ENCODE assay signal across 8 cellular contexts in the genomic region with DNA sequence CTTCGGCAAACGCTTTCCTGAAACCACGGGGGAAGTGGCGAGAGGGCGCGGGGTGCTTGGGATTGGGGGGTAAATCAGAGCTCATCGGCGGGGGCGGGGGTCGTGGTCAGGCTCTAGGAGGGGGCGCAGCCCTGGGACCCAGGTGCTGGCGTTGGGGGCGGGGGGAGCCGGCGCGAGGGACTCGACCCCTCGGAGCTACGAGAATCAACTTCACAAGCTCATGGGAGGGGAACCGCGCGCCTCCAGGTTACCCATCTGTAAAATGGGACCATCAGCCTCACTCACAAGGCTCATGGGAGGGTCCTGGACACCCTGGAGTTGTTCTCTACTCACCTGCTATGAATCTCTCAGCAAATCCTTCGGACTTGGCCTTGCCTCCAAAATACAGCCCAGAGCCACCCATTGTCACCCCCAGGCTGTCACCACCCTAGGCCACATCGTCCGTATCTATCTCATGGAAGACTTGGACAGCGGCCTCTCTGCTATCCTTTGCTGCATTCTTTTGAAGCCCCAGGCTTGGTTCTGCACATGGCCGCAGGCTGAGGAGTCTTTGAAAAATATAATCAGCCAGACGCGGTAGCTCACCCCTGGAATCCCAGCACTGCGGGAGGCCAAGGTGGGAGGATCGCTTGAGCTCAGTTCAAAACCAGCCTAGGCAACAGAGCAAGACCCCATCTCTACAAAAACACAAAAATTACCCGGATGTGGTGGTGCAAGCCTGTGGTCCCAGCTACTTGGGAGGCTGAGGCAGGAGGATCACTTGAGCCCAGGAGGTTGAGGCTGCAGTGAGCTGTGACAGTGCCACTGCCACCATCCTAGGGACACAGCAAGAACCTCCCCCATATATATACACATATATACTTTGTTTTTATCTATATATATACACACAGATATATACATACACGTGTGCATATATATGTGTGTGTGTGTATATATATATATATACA. TPM values are rescaled to one million over a fixed set of nuclear protein-coding genes. Genes with fewer than 3 reads are reported as not detected.
DNase-seq lines count a peak whose midpoint lies in the region; ATAC-seq and TF ChIP-seq lines count a peak whose summit lies in the region.

No MANE protein-coding gene starts in this region.

- intact Hi-C loops in HCT116 (cut with micrococcal nuclease): no loop called here
- intact Hi-C loops in activated CD4-positive, alpha-beta memory T cell treated with anti-CD3 and anti-CD28 coated beads for 36 hours (cut with micrococcal nuclease): loop anchor here (1.0 kb wide), 5 partner anchors 17 to 220 kb away; partner anchors contain the start of genes RFX2 and VMAC
- intact Hi-C loops in left ventricle myocardium inferior (cut with micrococcal nuclease): no loop called here

- TSS peak; percentile 85 for BruUV-seq in HCT116 (replicated peaks; lab: Mats Ljungman, UMichigan)

- H3K27ac ChIP-seq in HCT116 (ENCODE audit: low read depth, low read length): peak overlapping the region; percentile 65
- H3K27ac ChIP-seq in left ventricle myocardium inferior (replicated peaks): peak overlapping the region; percentile 95
- peak overlapping the region; percentile 92 for H3K27ac ChIP-seq in skeletal muscle tissue (ENCODE audit: low read depth, low read length)

- CTCF ChIA-PET in HCT116 (lab: Charles Lee): interaction anchor here (0.8 to 4.3 kb wide), 6 partner anchors 9 to 174 kb away, joined by 3 to 20 read pairs (median 5); partner anchors contain the start of gene NDUFA11
- CTCF ChIA-PET in activated CD4-positive, alpha-beta memory T cell treated with anti-CD3 and anti-CD28 coated beads for 36 hours (lab: Charles Lee): interaction anchor here (0.8 to 5.8 kb wide), 7 partner anchors 8 to 175 kb away, joined by 3 to 47 read pairs (median 10); partner anchors contain the start of gene NRTN

- no peak for TF ChIP-seq RAD21 in HCT116 (IDR thresholded peaks at IDR 0.05; ENCODE audit: low read depth)

- no peaks in the 10 kb centered on the region for H3K9me2 ChIP-seq in HCT116 (ENCODE audit: insufficient read depth)

- peaks cover 17% of the 10 kb centered on the region for H3K36me3 Mint-ChIP-seq in activated CD4-positive, alpha-beta memory T cell treated with anti-CD3 and anti-CD28 coated beads for 36 hours

- no peak overlapping the region for H2AFZ ChIP-seq in HCT116 (ENCODE audit: low read depth, low read length, poor library complexity, severe bottlenecking)

- DNase-seq in HCT116 (ENCODE audit: low read depth, low spot score) (no peak), left ventricle myocardium inferior (no peak), globus pallidus (ENCODE audit: low spot score) (no peak), occipital lobe (lab: John Stamatoyannopoulos, UW) (no peak), middle frontal gyrus (ENCODE audit: extremely low spot score, low spot score) (no peak)
- peak; percentile 27 for DNase-seq in activated CD4-positive, alpha-beta memory T cell treated with anti-CD3 and anti-CD28 coated beads for 36 hours

- peak overlapping the region; percentile 93 to 96 for H3K4me3 ChIP-seq in HCT116 (replicated peaks in 1 of 2; ENCODE audit: low read depth in 1 of 2, low read length in 2 of 2)
- peak overlapping the region; percentile 100 for H3K4me3 ChIP-seq in left ventricle myocardium inferior
- peak overlapping the region; percentile 68 to 90 (median 78) for H3K4me3 ChIP-seq in skeletal muscle tissue (ENCODE audit: low read length in 3 of 3)

- H3K9me3 ChIP-seq in HCT116 (ENCODE audit: control insufficient read depth in 1 of 2, insufficient read depth in 1 of 2, low read depth in 1 of 2, low read length in 2 of 2): no peaks in the 10 kb centered on the region
- H3K9me3 ChIP-seq in left ventricle myocardium inferior (replicated peaks): no peaks in the 10 kb centered on the region
- H3K9me3 ChIP-seq in skeletal muscle tissue (ENCODE audit: control insufficient read depth in 3 of 3, low read length in 3 of 3): no peaks in the 10 kb centered on the region

- H3K4me1 Mint-ChIP-seq in activated CD4-positive, alpha-beta memory T cell treated with anti-CD3 and anti-CD28 coated beads for 36 hours (ENCODE audit: low read depth): peaks cover 61% of the 10 kb centered on the region

- H3K27me3 Mint-ChIP-seq in activated CD4-positive, alpha-beta memory T cell treated with anti-CD3 and anti-CD28 coated beads for 36 hours: no peaks in the 10 kb centered on the region

- RAD21 ChIA-PET in HCT116 (lab: Charles Lee; ENCODE audit: low non-redundant PET in 1 of 2, low total read pairs in 2 of 2, uncharacterized antibody in 2 of 2, unreplicated experiment in 2 of 2): interaction anchor here in 1 of 2 experiments (1.5 kb wide), 1 partner anchor 175 kb away, joined by 3 read pairs; no protein-coding TSS in a partner anchor

- peak overlapping the region; percentile 86 for H3K27ac Mint-ChIP-seq in activated CD4-positive, alpha-beta memory T cell treated with anti-CD3 and anti-CD28 coated beads for 36 hours

- H3K27me3 ChIP-seq in HCT116 (ENCODE audit: insufficient read depth, low read length) (no peaks in the 10 kb centered on the region), left ventricle myocardium inferior (ENCODE audit: low read depth) (no peaks in the 10 kb centered on the region), skeletal muscle tissue (ENCODE audit: control insufficient read depth in 3 of 3, insufficient read depth in 3 of 3, low read length in 3 of 3) (no peaks in the 10 kb centered on the region)

- H3K4me1 ChIP-seq in HCT116 (ENCODE audit: control insufficient read depth in 1 of 2, insufficient read depth in 2 of 2, low read length in 2 of 2): peaks cover 7 to 22% of the 10 kb centered on the region in 2 experiments
- peaks cover 60% of the 10 kb centered on the region for H3K4me1 ChIP-seq in left ventricle myocardium inferior
- peaks cover 30 to 50% (median 41%) of the 10 kb centered on the region in 3 donors for H3K4me1 ChIP-seq in skeletal muscle tissue (ENCODE audit: control insufficient read depth in 3 of 3, insufficient read depth in 3 of 3, low read length in 3 of 3)

- H3K36me3 ChIP-seq in HCT116 (ENCODE audit: control insufficient read depth in 1 of 2, insufficient read depth in 2 of 2, low read length in 2 of 2) (peaks cover 2 to 11% of the 10 kb centered on the region in 2 experiments; a peak in 3 of 4 replicates), left ventricle myocardium inferior (peaks cover 4% of the 10 kb centered on the region), skeletal muscle tissue (ENCODE audit: control insufficient read depth in 3 of 3, insufficient read depth in 3 of 3, low read length in 3 of 3) (peaks cover 7 to 14% (median 9%) of the 10 kb centered on the region in 3 donors)

- no peak for ATAC-seq in HCT116
- ATAC-seq in HG03571 (IDR thresholded peaks at IDR 0.05; ENCODE audit: unreplicated experiment): no peak

- POLR2A ChIA-PET in HCT116 (lab: Charles Lee): interaction anchor here (0.9 to 1.5 kb wide), 2 partner anchors 9 to 175 kb away, joined by 3 to 4 read pairs; partner anchors contain the start of gene NRTN
- POLR2A ChIA-PET in activated CD4-positive, alpha-beta memory T cell treated with anti-CD3 and anti-CD28 coated beads for 36 hours (lab: Charles Lee): interaction anchor here (1.0 to 1.5 kb wide), 5 partner anchors 16 to 151 kb away, joined by 3 to 7 read pairs (median 4); no protein-coding TSS in a partner anchor

- no peaks in the 10 kb centered on the region for H4K20me1 ChIP-seq in HCT116 (ENCODE audit: insufficient read depth)

- H3K9ac ChIP-seq in HCT116 (ENCODE audit: low read length): peak overlapping the region; percentile 97
- H3K9ac ChIP-seq in skeletal muscle tissue (ENCODE audit: low read depth in 1 of 3, low read length in 3 of 3): peak overlapping the region; percentile 68 to 93 (median 90)

- H3K79me2 ChIP-seq in HCT116 (ENCODE audit: insufficient read depth, low read length): peaks cover 59% of the 10 kb centered on the region

- TF ChIP-seq POLR2A in HCT116 (IDR thresholded peaks at IDR 0.05; ENCODE audit: borderline replicate concordance, extremely low read depth, insufficient read depth, insufficient read length): no peak

- no peak for TF ChIP-seq CTCF in HCT116 (IDR thresholded peaks at IDR 0.05 in 2 of 3, conservative IDR thresholded peaks at IDR 0.05 in 1 of 3; ENCODE audit: borderline replicate concordance in 1 of 3, insufficient read depth in 1 of 3, low read depth in 2 of 3, low read length in 2 of 3)
- no peak for TF ChIP-seq CTCF in left ventricle myocardium inferior (IDR thresholded peaks at IDR 0.05; ENCODE audit: borderline replicate concordance)

- peak overlapping the region; percentile 92 for H3K4me2 ChIP-seq in HCT116 (ENCODE audit: low read length)

- H3K4me3 Mint-ChIP-seq in activated CD4-positive, alpha-beta memory T cell treated with anti-CD3 and anti-CD28 coated beads for 36 hours: peak overlapping the region; percentile 98

- no peaks in the 10 kb centered on the region for H3K9me3 Mint-ChIP-seq in activated CD4-positive, alpha-beta memory T cell treated with anti-CD3 and anti-CD28 coated beads for 36 hours

TF ChIP-seq in HCT116, 20 proteins besides CTCF, POLR2A, EP300 and RAD21:
- TF ChIP-seq ELF1 (IDR thresholded peaks at IDR 0.05; ENCODE audit: borderline replicate concordance, low read depth): no peak
- TF ChIP-seq SP1 (IDR thresholded peaks at IDR 0.05; ENCODE audit: low read depth): no peak
- TF ChIP-seq FOSL1 (IDR thresholded peaks at IDR 0.05; ENCODE audit: low read depth): no peak
- TF ChIP-seq ATF3 (IDR thresholded peaks at IDR 0.05): no peak
- no peak for TF ChIP-seq YY1 (IDR thresholded peaks at IDR 0.05; ENCODE audit: extremely low read depth, insufficient replicate concordance, low read depth, low read length)
- no peak for TF ChIP-seq ZNF274 (IDR thresholded peaks at IDR 0.05; ENCODE audit: low read depth, low read length)
- no peak for TF ChIP-seq TCF7L2 (IDR thresholded peaks at IDR 0.05; ENCODE audit: borderline replicate concordance, extremely low read depth, insufficient read depth, insufficient read length)

RNA-seq across cellular contexts. Expression of gene RANBP3, which starts 0.9 kb away (rescaled TPM):
- 62.4 TPM for total RNA-seq in HCT116 (2021; ENCODE audit: unreplicated experiment)
- polyA plus RNA-seq in HCT116 (2012): 54.7 and 77.9 TPM in 2 replicates
- 10 to 100 TPM; 78.1 to 81.3 TPM for total RNA-seq in activated CD4-positive, alpha-beta memory T cell treated with anti-CD3 and anti-CD28 coated beads for 36 hours
- 54.8 TPM for total RNA-seq in left ventricle myocardium inferior
- total RNA-seq in skeletal muscle tissue: 26.6 TPM
- 35.4 TPM for total RNA-seq in occipital lobe
